ENCODE assay signal across 16 cellular contexts in the genomic region with DNA sequence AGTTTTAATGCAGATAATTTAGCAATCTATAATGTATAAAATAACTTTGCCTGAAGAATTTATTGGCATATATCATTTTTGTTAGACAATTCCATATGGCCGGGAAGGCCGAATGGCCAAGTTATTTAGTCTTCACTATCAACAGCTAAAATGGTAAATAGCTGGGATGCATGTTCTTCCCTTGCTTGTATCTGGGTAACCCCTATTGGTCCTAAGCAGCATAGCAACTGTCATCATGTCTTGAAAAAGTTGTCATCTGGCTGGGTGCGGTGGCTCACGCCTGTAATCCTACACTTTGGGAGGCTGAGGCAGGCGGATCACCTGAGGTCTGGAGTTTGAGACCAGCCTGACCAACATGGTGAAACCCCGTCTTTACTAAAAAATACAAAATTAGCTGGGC.
DNase-seq lines count a peak whose midpoint lies in the region; TF ChIP-seq lines count a peak whose summit lies in the region.
"Had no signal": no experiment of that assay in that cellular context is flagged by ENCODE, and none has a peak within 500 bp of the region (broad histone marks: within the 10 kb centered on the region; RNA-seq: fewer than 3 reads in every experiment).

No MANE protein-coding gene starts in this region.

- no peaks in the 10 kb centered on the region for H3K36me3 ChIP-seq in effector memory CD4-positive, alpha-beta T cell (ENCODE audit: control insufficient read depth, insufficient read depth, low read length)

- H3K4me1 Mint-ChIP-seq in HFFc6 (ENCODE audit: low read depth): peaks cover 38% of the 10 kb centered on the region

- peak; percentile 23 for TF ChIP-seq CTCF in GM12865 (IDR thresholded peaks at IDR 0.05; ENCODE audit: insufficient read depth, low read depth, low read length, missing control alignments)
- peak; percentile 39 for TF ChIP-seq CTCF in HFFc6 (IDR thresholded peaks at IDR 0.05)
- peak; percentile 7 for TF ChIP-seq CTCF in cardiac fibroblast (IDR thresholded peaks at IDR 0.05; ENCODE audit: low read depth, low read length)

- H3K9me3 ChIP-seq in effector memory CD4-positive, alpha-beta T cell (ENCODE audit: control insufficient read depth, low read length): no peaks in the 10 kb centered on the region

- peaks cover 6% of the 10 kb centered on the region for H3K36me3 Mint-ChIP-seq in HFFc6 (ENCODE audit: low read depth)

- H3K27ac Mint-ChIP-seq in HFFc6: no peak overlapping the region
- H3K27ac Mint-ChIP-seq: T-helper 1 cell treated with Interleukin-12 subunit alpha and Interleukin-12 subunit beta and Interleukin-4 antibody, amounts not matched to agents 30 μg/mL and 1 μg/mL, for 36 hours had no signal

- no peak overlapping the region for H3K4me3 Mint-ChIP-seq in HFFc6
- H3K4me3 Mint-ChIP-seq: T-helper 1 cell treated with Interleukin-12 subunit alpha and Interleukin-12 subunit beta and Interleukin-4 antibody, amounts not matched to agents 30 μg/mL and 1 μg/mL, for 36 hours had no signal

- H3K4me1 ChIP-seq in effector memory CD4-positive, alpha-beta T cell (ENCODE audit: control insufficient read depth, insufficient read depth, low read length, poor library complexity, severe bottlenecking): no peaks in the 10 kb centered on the region

- DNase-seq in GM12865 (ENCODE audit: low read depth) (no peak), HFFc6 (no peak), cardiac fibroblast (ENCODE audit: low read depth in 2 of 2) (no peak), iPS-NIHi7 (ENCODE audit: extremely low spot score) (peak; percentile 16), GF-D8 (lab: John Stamatoyannopoulos, UW) (no peak), OCI-M2 (lab: John Stamatoyannopoulos, UW; ENCODE audit: unreplicated experiment) (no peak), SW480 (ENCODE audit: low spot score) (no peak)
- DNase-seq in effector memory CD4-positive, alpha-beta T cell: no peak
- DNase-seq: C1 segment of cervical spinal cord, H7, IMR-90, NCI-H146, NCI-H2227 treated with DMSO at 0.1 percent for 48 hours, NCI-H526 treated with DMSO at 0.1 percent for 48 hours, Right ventricle myocardium superior had no signal

- no peaks in the 10 kb centered on the region for H3K27me3 ChIP-seq in effector memory CD4-positive, alpha-beta T cell (replicated peaks; ENCODE audit: control insufficient read depth, insufficient read depth, low read length, poor library complexity, severe bottlenecking)

- no peaks in the 10 kb centered on the region for H3K9me3 Mint-ChIP-seq in HFFc6
- H3K9me3 Mint-ChIP-seq: T-helper 1 cell treated with Interleukin-12 subunit alpha and Interleukin-12 subunit beta and Interleukin-4 antibody, amounts not matched to agents 30 μg/mL and 1 μg/mL, for 36 hours had no signal

- H3K4me3 ChIP-seq in GM12865 (ENCODE audit: low read depth, low read length): no peak overlapping the region
- H3K4me3 ChIP-seq in cardiac fibroblast (replicated peaks in 1 of 2; ENCODE audit: low read depth in 2 of 2, low read length in 2 of 2): no peak overlapping the region
- no peak overlapping the region for H3K4me3 ChIP-seq in effector memory CD4-positive, alpha-beta T cell (ENCODE audit: insufficient read depth, low read depth, low read length, poor library complexity, severe bottlenecking)

- H3K27me3 Mint-ChIP-seq in HFFc6 (ENCODE audit: insufficient read depth): no peaks in the 10 kb centered on the region

- H3K27ac ChIP-seq in effector memory CD4-positive, alpha-beta T cell (ENCODE audit: insufficient read depth, low read length, poor library complexity, severe bottlenecking): no peak overlapping the region
